Comparison of ENCODE assay signal across 10 cellular contexts in genomic region chr22:41917906-41918791, GRCh38. TPM values are rescaled to one million over a fixed set of nuclear protein-coding genes. Genes with fewer than 3 reads are reported as not detected.
A peak's percentile ranks its signal among the peaks of the same experiment; 100 is the strongest.
DNase-seq lines count a peak whose midpoint lies in the region; ATAC-seq and TF ChIP-seq lines count a peak whose summit lies in the region.
"Had no signal": no experiment of that assay in that cellular context is flagged by ENCODE, and none has a peak within 500 bp of the region (broad histone marks: within the 10 kb centered on the region; RNA-seq: fewer than 3 reads in every experiment).

No MANE protein-coding gene starts in this region.

- H2AFZ ChIP-seq in mammary epithelial cell (ENCODE audit: low read depth, low read length): no peak overlapping the region
- no peak overlapping the region for H2AFZ ChIP-seq in osteoblast (ENCODE audit: low read length)

- peaks cover 11% of the 10 kb centered on the region for H3K4me1 Mint-ChIP-seq in activated CD8-positive, alpha-beta memory T cell treated with anti-CD3 and anti-CD28 coated beads, Interleukin-2, amount 10 ng/mL, durations not matched to agents 7 days and 5 days

- 74% methylated on average over 17 of the region's 23 CpGs for WGBS in mammary epithelial cell (ENCODE audit: low coverage, missing lambda C conversion rate)

- CTCF ChIA-PET in activated CD8-positive, alpha-beta memory T cell treated with anti-CD3 and anti-CD28 coated beads, Interleukin-2, amount 10 ng/mL, durations not matched to agents 7 days and 5 days (lab: Charles Lee): interaction anchor here (0.9 to 2.1 kb wide), 2 partner anchors 8 to 23 kb away, joined by 3 to 14 read pairs; partner anchors contain the start of gene TNFRSF13C
- CTCF ChIA-PET in mammary epithelial cell (lab: Charles Lee; ENCODE audit: low non-redundant PET): interaction anchor here (0.8 kb wide), 1 partner anchor 24 kb away, joined by 17 read pairs; no protein-coding TSS in a partner anchor

- TF ChIP-seq CTCF in mammary epithelial cell (conservative IDR thresholded peaks at IDR 0.05 in 1 of 2, IDR thresholded peaks at IDR 0.05 in 1 of 2; ENCODE audit: extremely low read depth in 1 of 2, insufficient read depth in 1 of 2, low read depth in 1 of 2, low read length in 2 of 2): no peak
- TF ChIP-seq CTCF in osteoblast (IDR thresholded peaks at IDR 0.05; ENCODE audit: extremely low read depth, low read depth, low read length): no peak

- no peak overlapping the region for H3K4me3 ChIP-seq in mammary epithelial cell (replicated peaks in 1 of 3; ENCODE audit: insufficient read depth in 1 of 3, low read depth in 2 of 3, low read length in 3 of 3)
- no peak overlapping the region for H3K4me3 ChIP-seq in osteoblast (ENCODE audit: insufficient read depth, low read length)

- in situ Hi-C loops in mammary epithelial cell (cut with MboI; ENCODE audit: low sequenced_read_pairs in 2 of 2): no loop called here

- ATAC-seq in activated CD8-positive, alpha-beta memory T cell treated with anti-CD3 and anti-CD28 coated beads, Interleukin-2, amount 10 ng/mL, durations not matched to agents 7 days and 5 days: no peak
- ATAC-seq in HG02763 (IDR thresholded peaks at IDR 0.05; ENCODE audit: unreplicated experiment): no peak
- ATAC-seq in HG02571 (IDR thresholded peaks at IDR 0.05; ENCODE audit: unreplicated experiment): no peak
- ATAC-seq in HG03097 (IDR thresholded peaks at IDR 0.05; ENCODE audit: low FRiP score, unreplicated experiment): no peak

- no peak overlapping the region for H3K4me2 ChIP-seq in mammary epithelial cell (ENCODE audit: insufficient read depth, low read depth, low read length)
- H3K4me2 ChIP-seq in osteoblast (ENCODE audit: insufficient read depth, low read length): no peak overlapping the region

- no peaks in the 10 kb centered on the region for H3K79me2 ChIP-seq in mammary epithelial cell (ENCODE audit: insufficient read depth, low read length)
- no peaks in the 10 kb centered on the region for H3K79me2 ChIP-seq in osteoblast (ENCODE audit: insufficient read depth, low read length)

- H3K27me3 ChIP-seq in mammary epithelial cell (ENCODE audit: insufficient read depth, low read length): peaks cover 18% of the 10 kb centered on the region
- H3K27me3 ChIP-seq in osteoblast (ENCODE audit: insufficient read depth, low read length): peaks cover 37% of the 10 kb centered on the region

- H4K20me1 ChIP-seq in mammary epithelial cell (ENCODE audit: insufficient read depth, low read length) (no peaks in the 10 kb centered on the region), osteoblast (ENCODE audit: insufficient read depth, low read length) (no peaks in the 10 kb centered on the region)

- no peak overlapping the region for H3K4me3 Mint-ChIP-seq in activated CD8-positive, alpha-beta memory T cell treated with anti-CD3 and anti-CD28 coated beads, Interleukin-2, amount 10 ng/mL, durations not matched to agents 7 days and 5 days

- H3K36me3 Mint-ChIP-seq in activated CD8-positive, alpha-beta memory T cell treated with anti-CD3 and anti-CD28 coated beads, Interleukin-2, amount 10 ng/mL, durations not matched to agents 7 days and 5 days: no peaks in the 10 kb centered on the region

- H3K9me3 ChIP-seq in mammary epithelial cell (replicated peaks; ENCODE audit: insufficient read depth, low read length) (no peaks in the 10 kb centered on the region), osteoblast (ENCODE audit: low read depth, low read length) (no peaks in the 10 kb centered on the region)
- H3K9me3 ChIP-seq: upper lobe of left lung had no signal

- H3K9ac ChIP-seq in mammary epithelial cell (ENCODE audit: insufficient read depth, low read length): no peak overlapping the region

- peaks cover 14% of the 10 kb centered on the region for H3K4me1 ChIP-seq in mammary epithelial cell (ENCODE audit: insufficient read depth, low read length)
- peaks cover 10% of the 10 kb centered on the region for H3K4me1 ChIP-seq in osteoblast (ENCODE audit: insufficient read depth, low read length)

- intact Hi-C loops in mammary epithelial cell (cut with micrococcal nuclease): no loop called here

- H3K9me3 Mint-ChIP-seq in activated CD8-positive, alpha-beta memory T cell treated with anti-CD3 and anti-CD28 coated beads, Interleukin-2, amount 10 ng/mL, durations not matched to agents 7 days and 5 days (ENCODE audit: low read depth): no peaks in the 10 kb centered on the region

- DNase-seq in activated CD8-positive, alpha-beta memory T cell treated with anti-CD3 and anti-CD28 coated beads, Interleukin-2, amount 50 U/mL, for 48 hours: peak; percentile 61
- DNase-seq in activated CD8-positive, alpha-beta memory T cell treated with anti-CD3 and anti-CD28 coated beads, Interleukin-2, amount 10 ng/mL, durations not matched to agents 7 days and 5 days: no peak
- peak; percentile 72 for DNase-seq in NCI-H1092 treated with DMSO at 0.1 percent for 48 hours (lab: John Stamatoyannopoulos, UW)
- peak; percentile 46 for DNase-seq in mammary epithelial cell
- DNase-seq in osteoblast (ENCODE audit: insufficient read length, low spot score, missing footprints): peak; percentile 92

- H3K36me3 ChIP-seq in mammary epithelial cell (ENCODE audit: insufficient read depth, low read length) (no peaks in the 10 kb centered on the region), osteoblast (ENCODE audit: insufficient read depth, low read length) (no peaks in the 10 kb centered on the region)
- H3K36me3 ChIP-seq: upper lobe of left lung had no signal

- no peak overlapping the region for H3K27ac ChIP-seq in mammary epithelial cell (ENCODE audit: insufficient read depth, low read depth, low read length)
- H3K27ac ChIP-seq in osteoblast (ENCODE audit: low read depth, low read length): no peak overlapping the region
- H3K27ac ChIP-seq: upper lobe of left lung had no signal

- H3K27me3 Mint-ChIP-seq in activated CD8-positive, alpha-beta memory T cell treated with anti-CD3 and anti-CD28 coated beads, Interleukin-2, amount 10 ng/mL, durations not matched to agents 7 days and 5 days: peaks cover 25% of the 10 kb centered on the region

- dilution Hi-C loops in mammary epithelial cell (cut with HindIII; ENCODE audit: low sequenced_read_pairs): no loop called here

- no TSS peak for BruUV-seq in mammary epithelial cell (replicated peaks; lab: Mats Ljungman, UMichigan)

- H3K27ac Mint-ChIP-seq in activated CD8-positive, alpha-beta memory T cell treated with anti-CD3 and anti-CD28 coated beads, Interleukin-2, amount 10 ng/mL, durations not matched to agents 7 days and 5 days: no peak overlapping the region

RNA-seq across cellular contexts. Expression of gene SHISA8, which starts 3.3 kb away (rescaled TPM):
- under 1 TPM; 0.30 to 0.70 TPM for total RNA-seq in activated CD8-positive, alpha-beta memory T cell treated with anti-CD3 and anti-CD28 coated beads, Interleukin-2, amount 10 ng/mL, durations not matched to agents 7 days and 5 days
- total RNA-seq in mammary epithelial cell (not detected), osteoblast (not detected in 2 replicates)
- not detected for polyA plus RNA-seq in mammary epithelial cell
- polyA minus RNA-seq in mammary epithelial cell: not detected
- total RNA-seq: lung microvascular endothelial cell had no signal

RNA-seq across cellular contexts. Expression of gene TNFRSF13C, which starts 8.5 kb away (rescaled TPM):
- 1 to 10 TPM in 1 of 2 experiments, under 1 TPM in 1; 0.89 to 3.1 TPM for total RNA-seq in activated CD8-positive, alpha-beta memory T cell treated with anti-CD3 and anti-CD28 coated beads, Interleukin-2, amount 10 ng/mL, durations not matched to agents 7 days and 5 days
- total RNA-seq in mammary epithelial cell (under 1 TPM; under 0.01 to 0.21 TPM), osteoblast (under 0.01 TPM in 2 replicates)
- polyA plus RNA-seq in mammary epithelial cell: 0.07 TPM
- not detected for polyA minus RNA-seq in mammary epithelial cell
- total RNA-seq: lung microvascular endothelial cell had no signal

RNA-seq across cellular contexts. Expression of gene CENPM, which starts 28.8 kb away (rescaled TPM):
- 10 to 100 TPM; 74.0 to 95.8 TPM for total RNA-seq in activated CD8-positive, alpha-beta memory T cell treated with anti-CD3 and anti-CD28 coated beads, Interleukin-2, amount 10 ng/mL, durations not matched to agents 7 days and 5 days
- total RNA-seq in mammary epithelial cell (10 to 100 TPM in 1 of 2 donors, under 1 TPM in 1; 0.50 to 20.0 TPM), osteoblast (1.2 and 1.8 TPM in 2 replicates)
- 38.2 TPM for polyA plus RNA-seq in mammary epithelial cell
- 24.8 TPM for polyA minus RNA-seq in mammary epithelial cell

RNA-seq across cellular contexts. Expression of gene SEPTIN3, which starts 51.1 kb away (rescaled TPM):
- 1 to 10 TPM; 1.2 TPM for total RNA-seq in activated CD8-positive, alpha-beta memory T cell treated with anti-CD3 and anti-CD28 coated beads, Interleukin-2, amount 10 ng/mL, durations not matched to agents 7 days and 5 days
- 1 to 10 TPM in 1 of 2 donors, under 1 TPM in 1; 0.73 to 1.7 TPM for total RNA-seq in mammary epithelial cell
- 0.70 TPM for polyA plus RNA-seq in mammary epithelial cell
- not detected for polyA minus RNA-seq in mammary epithelial cell
- 0.29 and 0.36 TPM in 2 replicates for total RNA-seq in osteoblast
